13 cellular contexts compared by ENCODE assay signal in genomic region chr2:119545076-119545475, GRCh38. TPM values are rescaled to one million over a fixed set of nuclear protein-coding genes. Genes with fewer than 3 reads are reported as not detected.
DNase-seq lines count a peak whose midpoint lies in the region; ATAC-seq and TF ChIP-seq lines count a peak whose summit lies in the region.
"Had no signal": no experiment of that assay in that cellular context is flagged by ENCODE, and none has a peak within 500 bp of the region (broad histone marks: within the 10 kb centered on the region; RNA-seq: fewer than 3 reads in every experiment).

No MANE protein-coding gene starts in this region.

- CTCF ChIA-PET in SK-N-SH (lab: Yijun Ruan, JAX), result no interaction called here

- TF ChIP-seq CTCF in cardiac muscle cell (IDR thresholded peaks at IDR 0.05; ENCODE audit: low read depth, low read length), result no peak
- no peak for TF ChIP-seq CTCF in upper lobe of left lung (IDR thresholded peaks at IDR 0.05)
- TF ChIP-seq CTCF in SK-N-SH (IDR thresholded peaks at IDR 0.05), result no peak

- 62 to 63% methylated on average over 5 to 8 of the region's 8 CpGs for WGBS in ectodermal cell, 2 experiments
- 64 to 66% methylated on average over 8 of the region's 8 CpGs for WGBS in upper lobe of left lung, 2 donors
- 87% methylated on average over 8 of the region's 8 CpGs for WGBS in SK-N-SH (ENCODE audit: low lambda C conversion rate)

- H3K36me3 ChIP-seq in cardiac muscle cell (no peaks in the 10 kb centered on the region), ectodermal cell (ENCODE audit: control insufficient read depth, insufficient read depth, low read length) (no peaks in the 10 kb centered on the region), mucosa of stomach (ENCODE audit: control insufficient read depth, insufficient read depth, low read length) (no peaks in the 10 kb centered on the region), upper lobe of left lung (no peaks in the 10 kb centered on the region), SK-N-SH (replicated peaks in 1 of 2; ENCODE audit: control insufficient read depth in 1 of 2, insufficient read depth in 2 of 2, low read length in 1 of 2) (no peaks in the 10 kb centered on the region)

- H3K27ac ChIP-seq in cardiac muscle cell (peak overlapping the region; percentile 99), ectodermal cell (ENCODE audit: insufficient read depth, low read depth, low read length, poor library complexity, severe bottlenecking) (no peak overlapping the region), upper lobe of left lung (peak overlapping the region; percentile 82 to 96 (median 86)), SK-N-SH (ENCODE audit: low read depth in 2 of 2, low read length in 1 of 2) (no peak overlapping the region)

- intact Hi-C loops in Right ventricle myocardium inferior (cut with DNase I), result no loop called here

- H3K4me1 ChIP-seq in cardiac muscle cell (ENCODE audit: low read depth), result peaks cover 36% of the 10 kb centered on the region
- peaks cover 8% of the 10 kb centered on the region for H3K4me1 ChIP-seq in ectodermal cell (ENCODE audit: control insufficient read depth, insufficient read depth, low read length)
- H3K4me1 ChIP-seq in mucosa of stomach (ENCODE audit: control insufficient read depth, insufficient read depth, low read length), result peaks cover 24% of the 10 kb centered on the region
- peaks cover 0 to 41% (median 30%) of the 10 kb centered on the region in 4 donors for H3K4me1 ChIP-seq in upper lobe of left lung
- H3K4me1 ChIP-seq in SK-N-SH (ENCODE audit: control insufficient read depth in 1 of 2, insufficient read depth in 2 of 2, low read depth in 1 of 2, low read length in 1 of 2), result peaks cover 0 to 9% of the 10 kb centered on the region in 2 experiments; a peak in 2 of 4 replicates

- ATAC-seq in Right ventricle myocardium inferior (no peak), upper lobe of left lung (ENCODE audit: low FRiP score in 2 of 2) (peak; percentile 30 to 71), HG03469 (IDR thresholded peaks at IDR 0.05; ENCODE audit: unreplicated experiment) (no peak), HG03025 (IDR thresholded peaks at IDR 0.05; ENCODE audit: low FRiP score, unreplicated experiment) (no peak)

- no peaks in the 10 kb centered on the region for H4K20me1 ChIP-seq in SK-N-SH (ENCODE audit: insufficient read depth)

- H3K9ac ChIP-seq in mucosa of stomach (ENCODE audit: low read length) (peak overlapping the region; percentile 72), SK-N-SH (no peak overlapping the region)

- H3K9me2 ChIP-seq in SK-N-SH, result no peaks in the 10 kb centered on the region

- no peaks in the 10 kb centered on the region for H3F3A ChIP-seq in SK-N-SH (replicated peaks; ENCODE audit: insufficient read depth)

- H3K9me3 ChIP-seq in cardiac muscle cell (ENCODE audit: low read depth) (no peaks in the 10 kb centered on the region), ectodermal cell (ENCODE audit: control insufficient read depth, low read length) (no peaks in the 10 kb centered on the region), mucosa of stomach (ENCODE audit: control insufficient read depth, low read length) (no peaks in the 10 kb centered on the region), upper lobe of left lung (no peaks in the 10 kb centered on the region), SK-N-SH (no peaks in the 10 kb centered on the region)

- H3K27me3 ChIP-seq in cardiac muscle cell (no peaks in the 10 kb centered on the region), ectodermal cell (ENCODE audit: control insufficient read depth, insufficient read depth, low read length, poor library complexity, severe bottlenecking) (no peaks in the 10 kb centered on the region), mucosa of stomach (ENCODE audit: control insufficient read depth, insufficient read depth, low read length) (no peaks in the 10 kb centered on the region), upper lobe of left lung (peaks cover 0 to 6% (median 2%) of the 10 kb centered on the region in 4 donors), SK-N-SH (ENCODE audit: insufficient read depth) (no peaks in the 10 kb centered on the region)

- DNase-seq in cardiac muscle cell (ENCODE audit: low read depth in 1 of 2, low spot score in 1 of 2) (peak in 1 of 2 donors; percentile 34), Right ventricle myocardium inferior (ENCODE audit: missing footprints) (no peak), upper lobe of left lung (no peak), SK-N-SH (no peak)
- DNase-seq: activated CD4-positive, alpha-beta T cell treated with anti-CD3 and anti-CD28 coated beads for 48 hours; C1 segment of cervical spinal cord; NCI-H2029; stimulated activated naive B cell treated with anti-CD40 and anti-IgM and Interleukin-4, amounts not matched to agents 10 μg/mL and 1 μg/mL and 100 μg/mL, for 72 hours had no signal

- peak in 1 of 4 donors; percentile 2 for TF ChIP-seq POLR2A in upper lobe of left lung (IDR thresholded peaks at IDR 0.05)

- H3K4me3 ChIP-seq in cardiac muscle cell, result peak overlapping the region; percentile 65
- H3K4me3 ChIP-seq in ectodermal cell (ENCODE audit: insufficient read depth, low read depth, low read length), result peak overlapping the region; percentile 63
- H3K4me3 ChIP-seq in mucosa of stomach (ENCODE audit: low read length), result no peak overlapping the region
- peak overlapping the region in 3 of 4 donors; percentile 64 to 67 (median 64) for H3K4me3 ChIP-seq in upper lobe of left lung
- H3K4me3 ChIP-seq in SK-N-SH (ENCODE audit: low read depth in 2 of 2, low read length in 1 of 2), result no peak overlapping the region

- POLR2A ChIA-PET in SK-N-SH (lab: Yijun Ruan, JAX), result no interaction called here

- TF ChIP-seq EP300 in upper lobe of left lung (IDR thresholded peaks at IDR 0.05), result peak in 1 of 4 donors; percentile 3
- no peak for TF ChIP-seq EP300 in SK-N-SH (IDR thresholded peaks at IDR 0.05; ENCODE audit: borderline replicate concordance in 1 of 2, low read depth in 1 of 2, low read length in 1 of 2)

- TF ChIP-seq RAD21 in SK-N-SH (IDR thresholded peaks at IDR 0.05; ENCODE audit: low read length), result no peak

- H3K4me2 ChIP-seq in SK-N-SH, result no peak overlapping the region

- no peak overlapping the region for H2AFZ ChIP-seq in SK-N-SH (ENCODE audit: low read depth)

- no peaks in the 10 kb centered on the region for H3K79me2 ChIP-seq in SK-N-SH (ENCODE audit: insufficient read depth)

TF ChIP-seq in SK-N-SH, 30 proteins besides CTCF, POLR2A, EP300 and RAD21:
- TF ChIP-seq, protein P1, sequence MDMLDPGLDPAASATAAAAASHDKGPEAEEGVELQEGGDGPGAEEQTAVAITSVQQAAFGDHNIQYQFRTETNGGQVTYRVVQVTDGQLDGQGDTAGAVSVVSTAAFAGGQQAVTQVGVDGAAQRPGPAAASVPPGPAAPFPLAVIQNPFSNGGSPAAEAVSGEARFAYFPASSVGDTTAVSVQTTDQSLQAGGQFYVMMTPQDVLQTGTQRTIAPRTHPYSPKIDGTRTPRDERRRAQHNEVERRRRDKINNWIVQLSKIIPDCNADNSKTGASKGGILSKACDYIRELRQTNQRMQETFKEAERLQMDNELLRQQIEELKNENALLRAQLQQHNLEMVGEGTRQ (IDR thresholded peaks at IDR 0.05; ENCODE audit: borderline replicate concordance, low read depth, low read length), result no peak
- TF ChIP-seq TCF12 (IDR thresholded peaks at IDR 0.05) (no peak), FOXM1 (IDR thresholded peaks at IDR 0.05; ENCODE audit: low read depth) (no peak), PBX3 (IDR thresholded peaks at IDR 0.05) (no peak)
TF ChIP-seq in SK-N-SH: peak in this region for 0.

RNA-seq across cellular contexts. Expression of gene CFAP221, which starts 0.8 kb away (rescaled TPM):
- total RNA-seq in cardiac muscle cell (11.0 and 12.9 TPM in 2 replicates), Right ventricle myocardium inferior (0.51 TPM), upper lobe of left lung (10 to 100 TPM; 13.9 to 67.5 (median 30.9) TPM)
- polyA plus RNA-seq in cardiac muscle cell (13.6 and 20.1 TPM in 2 replicates), SK-N-SH (2012; rRNA removed) (0.12 and 0.15 TPM in 2 replicates)
- 4.1 TPM for polyA plus RNA-seq in ectodermal cell (2013, experiment 1 of 4)
- 2.9 TPM for polyA plus RNA-seq in ectodermal cell (2013, experiment 2 of 4)
- 2.8 TPM for polyA plus RNA-seq in ectodermal cell (2013, experiment 3 of 4)
- polyA plus RNA-seq in ectodermal cell (2013, experiment 4 of 4), result 4.7 TPM
- polyA plus RNA-seq in SK-N-SH (2012; cell fraction: cytosol; rRNA removed), result 0.05 and 0.28 TPM in 2 replicates
- 0.05 and 0.11 TPM in 2 replicates for polyA plus RNA-seq in SK-N-SH (2012; cell fraction: nucleus; rRNA removed)
- total RNA-seq: RPMI7951 had no signal

RNA-seq across cellular contexts. Expression of gene SCTR, which starts 20.8 kb away (rescaled TPM):
- total RNA-seq in cardiac muscle cell, result 0.07 and 0.09 TPM in 2 replicates
- polyA plus RNA-seq in cardiac muscle cell, result 0.81 TPM in 1 of 2 replicates, not detected in the other
- total RNA-seq in Right ventricle myocardium inferior, result 0.41 TPM
- polyA plus RNA-seq in ectodermal cell (2013, experiment 1 of 4), result not detected
- not detected for polyA plus RNA-seq in ectodermal cell (2013, experiment 2 of 4)
- 0.27 TPM for polyA plus RNA-seq in ectodermal cell (2013, experiment 3 of 4)
- 0.41 TPM for polyA plus RNA-seq in ectodermal cell (2013, experiment 4 of 4)
- 10 to 100 TPM in 5 of 6 donors, 1 to 10 TPM in 1; 3.2 to 52.5 (median 16.6) TPM for total RNA-seq in upper lobe of left lung
- not detected in 2 replicates for polyA plus RNA-seq in SK-N-SH (2012; rRNA removed)
- not detected in 2 replicates for polyA plus RNA-seq in SK-N-SH (2012; cell fraction: cytosol; rRNA removed)
- not detected in 2 replicates for polyA plus RNA-seq in SK-N-SH (2012; cell fraction: nucleus; rRNA removed)
- total RNA-seq: RPMI7951 had no signal

Comparison
In these comparisons a context has a peak if more than half of its experiments do, and no peak if none do; other contexts are left out.
1. H3K27ac ChIP-seq: peak in cardiac muscle cell (single experiment) and upper lobe of left lung (4 of 4); none in ectodermal cell (single experiment) and SK-N-SH (0 of 2).
2. H3K4me3 ChIP-seq: peak in cardiac muscle cell (single experiment), ectodermal cell (single experiment) and upper lobe of left lung (3 of 4); none in mucosa of stomach (single experiment) and SK-N-SH (0 of 2).
3. ATAC-seq: peak in upper lobe of left lung (2 of 2); none in Right ventricle myocardium inferior (single experiment), HG03469 (single experiment) and HG03025 (single experiment).